ENCODE assay signal across 27 cellular contexts in genomic region chr18:61993831-61994230, GRCh38.
DNase-seq lines count a peak whose midpoint lies in the region; ATAC-seq, FAIRE-seq and TF ChIP-seq lines count a peak whose summit lies in the region.
"Had no signal": no experiment of that assay in that cellular context is flagged by ENCODE, and none has a peak within 500 bp of the region (broad histone marks: within the 10 kb centered on the region; RNA-seq: fewer than 3 reads in every experiment).

No MANE protein-coding gene starts in this region.

- H3K27me3 ChIP-seq in ACC112 (ENCODE audit: insufficient read depth, low read length) (no peaks in the 10 kb centered on the region), astrocyte (ENCODE audit: insufficient read depth, low read length) (no peaks in the 10 kb centered on the region)
- H3K27me3 ChIP-seq: heart left ventricle, sigmoid colon, stomach had no signal

- H3K36me3 ChIP-seq in ACC112 (ENCODE audit: insufficient read depth, low read length) (no peaks in the 10 kb centered on the region), astrocyte (ENCODE audit: insufficient read depth, low read length) (no peaks in the 10 kb centered on the region)
- H3K36me3 ChIP-seq: heart left ventricle, sigmoid colon, stomach had no signal

- no peaks in the 10 kb centered on the region for H3K79me2 ChIP-seq in ACC112 (ENCODE audit: control insufficient read depth, insufficient read depth, low read length, unreplicated experiment)
- no peaks in the 10 kb centered on the region for H3K79me2 ChIP-seq in astrocyte (ENCODE audit: insufficient read depth, low read length)

- H4K20me1 ChIP-seq in astrocyte (ENCODE audit: insufficient read depth, low read length), result no peaks in the 10 kb centered on the region

- POLR2A ChIA-PET in activated CD8-positive, alpha-beta T cell treated with anti-CD3 and anti-CD28 coated beads, Interleukin-2, amount 10 ng/mL, durations not matched to agents 7 days and 5 days (lab: Charles Lee), result no interaction called here

- no peaks in the 10 kb centered on the region for H3K27me3 Mint-ChIP-seq in astrocyte (ENCODE audit: low read depth, unreplicated experiment)
- H3K27me3 Mint-ChIP-seq in activated CD8-positive, alpha-beta T cell treated with anti-CD3 and anti-CD28 coated beads, Interleukin-2, amount 10 ng/mL, durations not matched to agents 7 days and 5 days (ENCODE audit: low read depth), result peaks cover 12% of the 10 kb centered on the region
- peaks cover 3% of the 10 kb centered on the region for H3K27me3 Mint-ChIP-seq in activated T-helper 17 cell treated with anti-CD3 and anti-CD28 coated beads, Interleukin-2, amount 50 U/mL, for 72 hours
- H3K27me3 Mint-ChIP-seq: activated CD4-positive, alpha-beta T cell treated with anti-CD3 and anti-CD28 coated beads for 36 hours had no signal

- H3K36me3 Mint-ChIP-seq in astrocyte (ENCODE audit: low read depth, unreplicated experiment), result no peaks in the 10 kb centered on the region
- no peaks in the 10 kb centered on the region for H3K36me3 Mint-ChIP-seq in activated CD8-positive, alpha-beta T cell treated with anti-CD3 and anti-CD28 coated beads, Interleukin-2, amount 10 ng/mL, durations not matched to agents 7 days and 5 days (ENCODE audit: low read depth)
- no peaks in the 10 kb centered on the region for H3K36me3 Mint-ChIP-seq in activated T-helper 17 cell treated with anti-CD3 and anti-CD28 coated beads, Interleukin-2, amount 50 U/mL, for 72 hours (ENCODE audit: low read depth)
- H3K36me3 Mint-ChIP-seq: activated naive CD8-positive, alpha-beta T cell treated with anti-CD3 and anti-CD28 coated beads, Interleukin-2, amount 10 ng/mL, durations not matched to agents 7 days and 5 days; naive B cell had no signal

- no peak overlapping the region for H3K4me2 ChIP-seq in astrocyte (ENCODE audit: low read length)

- no peak overlapping the region for H3K4me3 ChIP-seq in ACC112 (ENCODE audit: low read depth, low read length)
- no peak overlapping the region for H3K4me3 ChIP-seq in astrocyte (ENCODE audit: insufficient read depth, low read depth, low read length)
- H3K4me3 ChIP-seq: heart left ventricle, psoas muscle, sigmoid colon, stomach had no signal

- H3K9me3 Mint-ChIP-seq in astrocyte (ENCODE audit: unreplicated experiment), result no peaks in the 10 kb centered on the region
- no peaks in the 10 kb centered on the region for H3K9me3 Mint-ChIP-seq in activated CD8-positive, alpha-beta T cell treated with anti-CD3 and anti-CD28 coated beads, Interleukin-2, amount 10 ng/mL, durations not matched to agents 7 days and 5 days (ENCODE audit: insufficient read depth)
- H3K9me3 Mint-ChIP-seq in activated T-helper 17 cell treated with anti-CD3 and anti-CD28 coated beads, Interleukin-2, amount 50 U/mL, for 72 hours, result no peaks in the 10 kb centered on the region
- H3K9me3 Mint-ChIP-seq: activated naive CD8-positive, alpha-beta T cell treated with anti-CD3 and anti-CD28 coated beads, Interleukin-2, amount 10 ng/mL, durations not matched to agents 7 days and 5 days had no signal

- no peak for TF ChIP-seq CTCF in astrocyte (IDR thresholded peaks at IDR 0.05; ENCODE audit: insufficient read depth, low read depth, low read length)

- no peak for FAIRE-seq in astrocyte (lab: Jason Lieb, UNC)
- FAIRE-seq: GM12891 had no signal

- H3K4me1 Mint-ChIP-seq in astrocyte (ENCODE audit: low read depth, unreplicated experiment), result peaks cover 45% of the 10 kb centered on the region
- no peaks in the 10 kb centered on the region for H3K4me1 Mint-ChIP-seq in activated CD8-positive, alpha-beta T cell treated with anti-CD3 and anti-CD28 coated beads, Interleukin-2, amount 10 ng/mL, durations not matched to agents 7 days and 5 days (ENCODE audit: low read depth)
- H3K4me1 Mint-ChIP-seq in activated T-helper 17 cell treated with anti-CD3 and anti-CD28 coated beads, Interleukin-2, amount 50 U/mL, for 72 hours, result peaks cover 4% of the 10 kb centered on the region
- H3K4me1 Mint-ChIP-seq: naive B cell had no signal

- H3K4me1 ChIP-seq in ACC112 (ENCODE audit: control insufficient read depth, insufficient read depth, low read length, unreplicated experiment), result peaks cover 61% of the 10 kb centered on the region
- peaks cover 41% of the 10 kb centered on the region for H3K4me1 ChIP-seq in astrocyte (ENCODE audit: insufficient read depth, low read length)
- H3K4me1 ChIP-seq: psoas muscle had no signal

- peak overlapping the region; percentile 95 for H3K27ac Mint-ChIP-seq in astrocyte (ENCODE audit: unreplicated experiment)
- H3K27ac Mint-ChIP-seq in activated CD8-positive, alpha-beta T cell treated with anti-CD3 and anti-CD28 coated beads, Interleukin-2, amount 10 ng/mL, durations not matched to agents 7 days and 5 days, result no peak overlapping the region
- no peak overlapping the region for H3K27ac Mint-ChIP-seq in activated T-helper 17 cell treated with anti-CD3 and anti-CD28 coated beads, Interleukin-2, amount 50 U/mL, for 72 hours
- H3K27ac Mint-ChIP-seq: activated CD4-positive, alpha-beta T cell treated with anti-CD3 and anti-CD28 coated beads for 36 hours; activated naive CD8-positive, alpha-beta T cell treated with anti-CD3 and anti-CD28 coated beads, Interleukin-2, amount 10 ng/mL, durations not matched to agents 7 days and 5 days; naive B cell had no signal

- DNase-seq in HCEC 1CT (peak; percentile 19), astrocyte (ENCODE audit: low read depth) (peak; percentile 8), fibroblast of peridontal ligament (ENCODE audit: extremely low read depth) (peak; percentile 28), T-helper 2 cell (no peak)
- DNase-seq in activated CD8-positive, alpha-beta T cell treated with anti-CD3 and anti-CD28 coated beads, Interleukin-2, amount 10 ng/mL, durations not matched to agents 7 days and 5 days, result no peak
- DNase-seq in activated CD8-positive, alpha-beta memory T cell treated with anti-CD3 and anti-CD28 coated beads for 24 hours, result no peak
- DNase-seq: activated CD4-positive, alpha-beta T cell treated with anti-CD3 and anti-CD28 coated beads for 36 hours; activated gamma-delta T cell; activated naive CD8-positive, alpha-beta T cell treated with anti-CD3 and anti-CD28 coated beads, Interleukin-2, amount 10 ng/mL, durations not matched to agents 7 days and 5 days; heart left ventricle; kidney; midbrain; naive B cell; NCI-H1417 treated with DMSO at 0.1 percent for 48 hours; NCI-H2081; NCI-H526; psoas muscle; sigmoid colon; stimulated activated CD4-positive, alpha-beta T cell treated with anti-CD3 and anti-CD28 coated beads, Interleukin-4, amount 100 ng/mL, for 1 hour; stomach; SW 1271; T-helper 9 cell had no signal

- no peak for ATAC-seq in activated CD8-positive, alpha-beta T cell treated with anti-CD3 and anti-CD28 coated beads, Interleukin-2, amount 10 ng/mL, durations not matched to agents 7 days and 5 days
- no peak for ATAC-seq in activated T-helper 17 cell treated with anti-CD3 and anti-CD28 coated beads, Interleukin-2, amount 50 U/mL, for 72 hours (replicated peaks)
- ATAC-seq: activated CD4-positive, alpha-beta T cell treated with anti-CD3 and anti-CD28 coated beads for 36 hours; psoas muscle had no signal

- no peaks in the 10 kb centered on the region for H3K9me3 ChIP-seq in astrocyte (ENCODE audit: insufficient read depth, low read depth, low read length)
- H3K9me3 ChIP-seq: heart left ventricle, psoas muscle, sigmoid colon, stomach had no signal

- H3K4me3 Mint-ChIP-seq in astrocyte (ENCODE audit: unreplicated experiment), result no peak overlapping the region
- no peak overlapping the region for H3K4me3 Mint-ChIP-seq in activated CD8-positive, alpha-beta T cell treated with anti-CD3 and anti-CD28 coated beads, Interleukin-2, amount 10 ng/mL, durations not matched to agents 7 days and 5 days
- no peak overlapping the region for H3K4me3 Mint-ChIP-seq in activated T-helper 17 cell treated with anti-CD3 and anti-CD28 coated beads, Interleukin-2, amount 50 U/mL, for 72 hours
- H3K4me3 Mint-ChIP-seq: activated CD4-positive, alpha-beta T cell treated with anti-CD3 and anti-CD28 coated beads for 36 hours; activated naive CD8-positive, alpha-beta T cell treated with anti-CD3 and anti-CD28 coated beads, Interleukin-2, amount 10 ng/mL, durations not matched to agents 7 days and 5 days; naive B cell had no signal

- H3K27ac ChIP-seq in ACC112 (ENCODE audit: low read depth, low read length) (peak overlapping the region; percentile 100), astrocyte (ENCODE audit: low read depth, low read length) (no peak overlapping the region)
- H3K27ac ChIP-seq: HL-60, psoas muscle, sigmoid colon, VCaP had no signal

- H3K9ac ChIP-seq in astrocyte (ENCODE audit: low read length), result no peak overlapping the region

- peak overlapping the region; percentile 67 for H2AFZ ChIP-seq in ACC112 (ENCODE audit: low read length, unreplicated experiment)
- no peak overlapping the region for H2AFZ ChIP-seq in astrocyte (ENCODE audit: low read depth, low read length)

- CTCF ChIA-PET in activated CD8-positive, alpha-beta T cell treated with anti-CD3 and anti-CD28 coated beads, Interleukin-2, amount 10 ng/mL, durations not matched to agents 7 days and 5 days (lab: Charles Lee), result no interaction called here

Comparison
In these comparisons a context has a peak if more than half of its experiments do, and no peak if none do; other contexts are left out.
1. DNase-seq: peak in HCEC 1CT (single experiment), astrocyte (single experiment) and fibroblast of peridontal ligament (single experiment); none in T-helper 2 cell (0 of 5), activated CD8-positive, alpha-beta T cell treated with anti-CD3 and anti-CD28 coated beads, Interleukin-2, amount 10 ng/mL, durations not matched to agents 7 days and 5 days (single experiment) and activated CD8-positive, alpha-beta memory T cell treated with anti-CD3 and anti-CD28 coated beads for 24 hours (single experiment).